Comparison of ENCODE assay signal across 8 cellular contexts in genomic region chr4:6909113-6909969, GRCh38.
DNase-seq lines count a peak whose midpoint lies in the region; ATAC-seq lines count a peak whose summit lies in the region.

Gene TBC1D14, plus strand, starts transcription at chr4:6909826. Its CDS starts 13,564 bp downstream, at chr4:6923390.

- H3K27ac Mint-ChIP-seq in memory B cell: peak within 1 kb of the TSS; percentile 83

- H3K36me3 Mint-ChIP-seq in memory B cell: no peaks in the 10 kb centered on the region

- peak within 1 kb of the TSS; percentile 95 to 100 (median 98) for H3K4me2 ChIP-seq in BLaER1 treated with 17β-estradiol and CSF1 and Interleukin-3, amounts not matched to agents 10 nM and 100 nM

- peak within 1 kb of the TSS; percentile 99 to 100 (median 99) for H3K27ac ChIP-seq in BLaER1 treated with 17β-estradiol and CSF1 and Interleukin-3, amounts not matched to agents 10 nM and 100 nM

- H3K4me1 Mint-ChIP-seq in memory B cell: peaks cover 28% of the 10 kb centered on the region

- no peaks in the 10 kb centered on the region for H3K9me3 Mint-ChIP-seq in memory B cell

- no peaks in the 10 kb centered on the region for H3K27me3 Mint-ChIP-seq in memory B cell

- peak; percentile 81 for ATAC-seq in HG03457 (IDR thresholded peaks at IDR 0.05; ENCODE audit: unreplicated experiment)
- ATAC-seq in memory B cell (ENCODE audit: low read depth): peak; percentile 81

- H3K4me3 ChIP-seq in BLaER1 treated with 17β-estradiol and CSF1 and Interleukin-3, amounts not matched to agents 10 nM and 100 nM: peak within 1 kb of the TSS; percentile 87 to 98 (median 95)

- H3K36me3 ChIP-seq in BLaER1 treated with 17β-estradiol and CSF1 and Interleukin-3, amounts not matched to agents 10 nM and 100 nM: peaks cover 0 to 17% (median 5%) of the 10 kb centered on the region in 11 experiments; a peak in 6 of 22 replicates

- DNase-seq in GM19240 (ENCODE audit: insufficient read length, low spot score): peak; percentile 89
- DNase-seq in NCI-H82 (lab: John Stamatoyannopoulos, UW): peak; percentile 86
- peak; percentile 57 to 79 for DNase-seq in activated CD8-positive, alpha-beta memory T cell treated with anti-CD3 and anti-CD28 coated beads for 1 hour (ENCODE audit: extremely low read depth in 1 of 2, low read depth in 1 of 2)
- DNase-seq in effector CD8-positive, alpha-beta T cell (lab: John Stamatoyannopoulos, UW): peak; percentile 75
- DNase-seq in memory B cell (ENCODE audit: low spot score in 2 of 2): peak; percentile 86 to 92
- DNase-seq in stimulated activated CD8-positive, alpha-beta memory T cell treated with anti-CD3 and anti-CD28 coated beads, Interleukin-12 subunit alpha, Interleukin-12 subunit beta, amount 100 ng/mL, for 24 hours (ENCODE audit: extremely low read depth): peak; percentile 61

- no peaks in the 10 kb centered on the region for H3K27me3 ChIP-seq in BLaER1 treated with 17β-estradiol and CSF1 and Interleukin-3, amounts not matched to agents 10 nM and 100 nM

- H4K20me1 ChIP-seq in BLaER1 treated with 17β-estradiol and CSF1 and Interleukin-3, amounts not matched to agents 10 nM and 100 nM: peaks cover 12 to 39% (median 23%) of the 10 kb centered on the region in 11 experiments; a peak in 18 of 22 replicates

- peaks cover 65 to 84% (median 73%) of the 10 kb centered on the region in 10 experiments for H3K4me1 ChIP-seq in BLaER1 treated with 17β-estradiol and CSF1 and Interleukin-3, amounts not matched to agents 10 nM and 100 nM

- no peaks in the 10 kb centered on the region for H3K9me3 ChIP-seq in BLaER1 treated with 17β-estradiol and CSF1 and Interleukin-3, amounts not matched to agents 10 nM and 100 nM (replicated peaks in 1 of 11)

- peak within 1 kb of the TSS; percentile 96 to 99 (median 99) for H3K9ac ChIP-seq in BLaER1 treated with 17β-estradiol and CSF1 and Interleukin-3, amounts not matched to agents 10 nM and 100 nM

- peak within 1 kb of the TSS; percentile 90 for H3K4me3 Mint-ChIP-seq in memory B cell

Comparison
In these comparisons a context has a peak if more than half of its experiments do, and no peak if none do; other contexts are left out.
1. Peak in every context shown above with its lines: DNase-seq, ATAC-seq, H3K4me3 ChIP-seq and H3K27ac ChIP-seq.